Comparison of ENCODE assay signal across 1 cellular context in genomic region chr9:126705311-126705766, GRCh38.
TF ChIP-seq lines count a peak whose summit lies in the region.

No MANE protein-coding gene starts in this region.

TF ChIP-seq in H1, 55 proteins besides CTCF, POLR2A, EP300 and RAD21 (continued from another document):
- TF ChIP-seq CHD7 (IDR thresholded peaks at IDR 0.05; ENCODE audit: insufficient replicate concordance, low read length) (no peak), MAFK (IDR thresholded peaks at IDR 0.05; ENCODE audit: low read depth, low read length) (no peak), SP2 (IDR thresholded peaks at IDR 0.05; ENCODE audit: low read length) (no peak), SIN3A (conservative IDR thresholded peaks at IDR 0.05 in 1 of 2, IDR thresholded peaks at IDR 0.05 in 1 of 2; ENCODE audit: low read depth in 1 of 2, low read length in 2 of 2) (peak in 1 of 2 experiments; percentile 76; a peak in 2 of 4 replicates), MAX (IDR thresholded peaks at IDR 0.05) (peak; percentile 100), USF2 (IDR thresholded peaks at IDR 0.05; ENCODE audit: low read length) (peak; percentile 90), TAF7 (optimal IDR thresholded peaks at IDR 0.05; ENCODE audit: borderline replicate concordance, low read depth, low read length) (no peak), CREB1 (IDR thresholded peaks at IDR 0.05) (peak; percentile 43; the same call in 1 of the 2 replicates), GTF2F1 (IDR thresholded peaks at IDR 0.05; ENCODE audit: borderline replicate concordance, low read depth, low read length) (0 out of 2 replicates have a peak, but pooled peaks have one; percentile 30), E2F6 (IDR thresholded peaks at IDR 0.05) (peak; percentile 97), KDM4A (IDR thresholded peaks at IDR 0.05; ENCODE audit: low read depth, low read length, severe bottlenecking) (peak; percentile 55), HDAC2 (IDR thresholded peaks at IDR 0.05; ENCODE audit: borderline replicate concordance in 1 of 2, low read depth in 2 of 2, low read length in 2 of 2) (peak; percentile 22 to 93; a peak in 2 of 4 replicates), CBX8 (IDR thresholded peaks at IDR 0.05; ENCODE audit: borderline replicate concordance, low read depth, low read length) (no peak), TCF12 (IDR thresholded peaks at IDR 0.05; ENCODE audit: low read depth, low read length) (0 out of 2 replicates have a peak, but pooled peaks have one; percentile 42), TBP (IDR thresholded peaks at IDR 0.05; ENCODE audit: low read depth, low read length) (no peak), GABPA (IDR thresholded peaks at IDR 0.05; ENCODE audit: borderline replicate concordance, insufficient read depth, low read length) (0 out of 2 replicates have a peak, but pooled peaks have one; percentile 46), BRCA1 (IDR thresholded peaks at IDR 0.05; ENCODE audit: low read depth, low read length) (no peak), KDM1A (IDR thresholded peaks at IDR 0.05; ENCODE audit: borderline replicate concordance, low read length) (peak; percentile 98), SUZ12 (IDR thresholded peaks at IDR 0.05; ENCODE audit: low read length) (no peak), ATF3 (IDR thresholded peaks at IDR 0.05; ENCODE audit: insufficient read depth, low read depth, low read length) (peak; percentile 94)
